In genomic region chr11:71787014-71787823, GRCh38 we compare ENCODE assay signal across 8 cellular contexts. TPM values are rescaled to one million over a fixed set of nuclear protein-coding genes. Genes with fewer than 3 reads are reported as not detected.
DNase-seq lines count a peak whose midpoint lies in the region; ATAC-seq and TF ChIP-seq lines count a peak whose summit lies in the region.

No MANE protein-coding gene starts in this region.

- H3K9me3 ChIP-seq in right cardiac atrium (ENCODE audit: control insufficient read depth, low read length) = no peaks in the 10 kb centered on the region
- no peaks in the 10 kb centered on the region for H3K9me3 ChIP-seq in uterus

- ATAC-seq in HG02852 (IDR thresholded peaks at IDR 0.05; ENCODE audit: unreplicated experiment) = peak; percentile 96
- peak; percentile 100 for ATAC-seq in right cardiac atrium

- no peaks in the 10 kb centered on the region for H3K27me3 ChIP-seq in right cardiac atrium (ENCODE audit: control insufficient read depth, insufficient read depth)
- no peaks in the 10 kb centered on the region for H3K27me3 ChIP-seq in uterus

- intact Hi-C loops in right cardiac atrium (cut with DNase I) (no loop called here), uterus (cut with DNase I; ENCODE audit: low total_unique reads) (no loop called here)

- H3K27ac ChIP-seq in angular gyrus (ENCODE audit: low read depth, low read length) (peak overlapping the region; percentile 92), right cardiac atrium (ENCODE audit: low read length) (peak overlapping the region; percentile 56), uterus (peak overlapping the region; percentile 74 to 97)

- peak overlapping the region; percentile 54 for H3K4me3 ChIP-seq in right cardiac atrium (ENCODE audit: low read length)
- H3K4me3 ChIP-seq in uterus = peak overlapping the region; percentile 46 to 50

- peaks cover 18% of the 10 kb centered on the region for H3K4me1 Mint-ChIP-seq in T-helper 1 cell treated with Interleukin-12 subunit alpha and Interleukin-12 subunit beta and Interleukin-4 antibody, amounts not matched to agents 30 μg/mL and 1 μg/mL, for 36 hours (ENCODE audit: low read depth)

- DNase-seq in GM13977 (ENCODE audit: low spot score) (peak; percentile 94), NCI-H146 (lab: John Stamatoyannopoulos, UW) (peak; percentile 100), right cardiac atrium (peak; percentile 100), pulmonary artery endothelial cell (ENCODE audit: low read depth, low spot score) (peak; percentile 96), uterus (peak; percentile 100)

- no peaks in the 10 kb centered on the region for H3K9me3 Mint-ChIP-seq in T-helper 1 cell treated with Interleukin-12 subunit alpha and Interleukin-12 subunit beta and Interleukin-4 antibody, amounts not matched to agents 30 μg/mL and 1 μg/mL, for 36 hours

- peak overlapping the region; percentile 97 for H3K27ac Mint-ChIP-seq in T-helper 1 cell treated with Interleukin-12 subunit alpha and Interleukin-12 subunit beta and Interleukin-4 antibody, amounts not matched to agents 30 μg/mL and 1 μg/mL, for 36 hours

- no peaks in the 10 kb centered on the region for H3K36me3 ChIP-seq in uterus

- no peaks in the 10 kb centered on the region for H3K4me1 ChIP-seq in right cardiac atrium (ENCODE audit: control insufficient read depth, insufficient read depth, low read length)
- no peaks in the 10 kb centered on the region for H3K4me1 ChIP-seq in uterus

- H3K4me3 Mint-ChIP-seq in T-helper 1 cell treated with Interleukin-12 subunit alpha and Interleukin-12 subunit beta and Interleukin-4 antibody, amounts not matched to agents 30 μg/mL and 1 μg/mL, for 36 hours = peak overlapping the region; percentile 93

- no peak for TF ChIP-seq CTCF in GM13977 (IDR thresholded peaks at IDR 0.05; ENCODE audit: extremely low read depth, insufficient read depth, missing control alignments)
- no peak for TF ChIP-seq CTCF in uterus (IDR thresholded peaks at IDR 0.05)

- TF ChIP-seq POLR2A in uterus (IDR thresholded peaks at IDR 0.05) = peak in 1 of 2 donors; percentile 38

- 1% methylated on average over 65 of the region's 67 CpGs for WGBS in right cardiac atrium

- H3K27me3 Mint-ChIP-seq in T-helper 1 cell treated with Interleukin-12 subunit alpha and Interleukin-12 subunit beta and Interleukin-4 antibody, amounts not matched to agents 30 μg/mL and 1 μg/mL, for 36 hours (ENCODE audit: low read depth) = peaks cover 3% of the 10 kb centered on the region

- in situ Hi-C loops in GM13977 (cut with MboI; ENCODE audit: low pct_unique_long_range_greater_than_20kb, low sequenced_read_pairs, unreplicated experiment) = no loop called here

- no peaks in the 10 kb centered on the region for H3K36me3 Mint-ChIP-seq in T-helper 1 cell treated with Interleukin-12 subunit alpha and Interleukin-12 subunit beta and Interleukin-4 antibody, amounts not matched to agents 30 μg/mL and 1 μg/mL, for 36 hours (ENCODE audit: low read depth)

RNA-seq across cellular contexts. Expression of gene DEFB108B, which starts 45.8 kb away (rescaled TPM):
- total RNA-seq in right cardiac atrium (not detected), pulmonary artery endothelial cell (not detected in 2 replicates), uterus (not detected)
- not detected for polyA plus RNA-seq in right cardiac atrium

Comparison
In these comparisons a context has a peak if more than half of its experiments do, and no peak if none do; other contexts are left out.
1. Peak in every context shown above with its lines: DNase-seq, ATAC-seq, H3K4me3 ChIP-seq and H3K27ac ChIP-seq.